ENCODE assay signal across 14 cellular contexts in genomic region chr4:119370950-119371678, GRCh38. TPM values are rescaled to one million over a fixed set of nuclear protein-coding genes. Genes with fewer than 3 reads are reported as not detected.
A peak's percentile ranks its signal among the peaks of the same experiment; 100 is the strongest.
DNase-seq lines count a peak whose midpoint lies in the region; ATAC-seq and TF ChIP-seq lines count a peak whose summit lies in the region.
"Not testable (repeated sequence)": the region's sequence is repeated elsewhere in the genome, so short reads cannot be mapped to it uniquely, and the experiment has no call there.
"Had no signal": no experiment of that assay in that cellular context is flagged by ENCODE, and none has a peak within 500 bp of the region (broad histone marks: within the 10 kb centered on the region; RNA-seq: fewer than 3 reads in every experiment).

No MANE protein-coding gene starts in this region.

- H3K9ac ChIP-seq in DND-41 (ENCODE audit: low read depth, low read length), result not testable (repeated sequence)

- not testable (repeated sequence) for H3K9me3 ChIP-seq in DND-41 (ENCODE audit: insufficient read depth, low read length, severe bottlenecking); right lobe of liver; upper lobe of right lung

- WGBS in right lobe of liver (ENCODE audit: insufficient coverage, low coverage, low lambda C conversion rate, missing lambda C conversion rate), result 8% methylated on average over 3 of the region's 3 CpGs

- DNase-seq in DND-41; activated T-helper 1 cell treated with anti-CD3 and anti-CD28 coated beads, Interleukin-12 subunit alpha, Interleukin-12 subunit beta, Interleukin-2, Interleukin-4 antibody, amounts not matched to agents 30 ng/mL and 10 ng/mL and 1 ng/mL, durations not matched to agents 14 hours and 24 hours and 36 hours (ENCODE audit: low spot score); right lobe of liver; upper lobe of right lung: not testable (repeated sequence)
- peak; percentile 21 for DNase-seq in KBM-7
- DNase-seq in SIG-M5 treated with dmso at 0.1 percent for 504 hours (lab: John Stamatoyannopoulos, UW; ENCODE audit: unreplicated experiment), result peak; percentile 36
- DNase-seq in fibroblast of villous mesenchyme (ENCODE audit: low read depth), result peak; percentile 21

- H2AFZ ChIP-seq in DND-41 (ENCODE audit: low read depth, low read length), result not testable (repeated sequence)

- peak overlapping the region; percentile 29 for H3K4me3 Mint-ChIP-seq in activated T-helper 1 cell treated with anti-CD3 and anti-CD28 coated beads, Interleukin-12 subunit alpha, Interleukin-12 subunit beta, Interleukin-2, Interleukin-4 antibody, amounts not matched to agents 30 ng/mL and 10 ng/mL and 1 ng/mL, durations not matched to agents 14 hours and 24 hours and 36 hours

- H3K27me3 ChIP-seq in DND-41 (ENCODE audit: insufficient read depth, low read length, poor library complexity); right lobe of liver; upper lobe of right lung: not testable (repeated sequence)

- intact Hi-C loops in activated T-helper 1 cell treated with anti-CD3 and anti-CD28 coated beads, Interleukin-12 subunit alpha, Interleukin-12 subunit beta, Interleukin-2, Interleukin-4 antibody, amounts not matched to agents 30 ng/mL and 10 ng/mL and 1 ng/mL, durations not matched to agents 14 hours and 24 hours and 36 hours (cut with micrococcal nuclease); right lobe of liver (cut with DNase I); upper lobe of right lung (cut with DNase I): not testable (repeated sequence)

- H3K27ac Mint-ChIP-seq in activated T-helper 1 cell treated with anti-CD3 and anti-CD28 coated beads, Interleukin-12 subunit alpha, Interleukin-12 subunit beta, Interleukin-2, Interleukin-4 antibody, amounts not matched to agents 30 ng/mL and 10 ng/mL and 1 ng/mL, durations not matched to agents 14 hours and 24 hours and 36 hours, result peak overlapping the region; percentile 22

- TF ChIP-seq POLR2A in right lobe of liver (IDR thresholded peaks at IDR 0.05), result not testable (repeated sequence)

- TF ChIP-seq CTCF in DND-41 (IDR thresholded peaks at IDR 0.05; ENCODE audit: borderline replicate concordance, extremely low read depth, low read length, poor library complexity, severe bottlenecking); fibroblast of villous mesenchyme (IDR thresholded peaks at IDR 0.05; ENCODE audit: insufficient read depth, low read depth, low read length); right lobe of liver (IDR thresholded peaks at IDR 0.05); upper lobe of right lung (IDR thresholded peaks at IDR 0.05): not testable (repeated sequence)

- not testable (repeated sequence) for H3K27me3 Mint-ChIP-seq in activated T-helper 1 cell treated with anti-CD3 and anti-CD28 coated beads, Interleukin-12 subunit alpha, Interleukin-12 subunit beta, Interleukin-2, Interleukin-4 antibody, amounts not matched to agents 30 ng/mL and 10 ng/mL and 1 ng/mL, durations not matched to agents 14 hours and 24 hours and 36 hours (ENCODE audit: insufficient read depth)

- not testable (repeated sequence) for H3K4me3 ChIP-seq in DND-41 (ENCODE audit: low read depth in 1 of 2, low read length in 2 of 2); fibroblast of villous mesenchyme (ENCODE audit: low read depth, low read length); right lobe of liver; upper lobe of right lung

- not testable (repeated sequence) for H3K36me3 Mint-ChIP-seq in activated T-helper 1 cell treated with anti-CD3 and anti-CD28 coated beads, Interleukin-12 subunit alpha, Interleukin-12 subunit beta, Interleukin-2, Interleukin-4 antibody, amounts not matched to agents 30 ng/mL and 10 ng/mL and 1 ng/mL, durations not matched to agents 14 hours and 24 hours and 36 hours (ENCODE audit: low read depth)

- not testable (repeated sequence) for H3K4me1 ChIP-seq in DND-41 (ENCODE audit: insufficient read depth, low read length); right lobe of liver; upper lobe of right lung

- H3K4me1 Mint-ChIP-seq in activated T-helper 1 cell treated with anti-CD3 and anti-CD28 coated beads, Interleukin-12 subunit alpha, Interleukin-12 subunit beta, Interleukin-2, Interleukin-4 antibody, amounts not matched to agents 30 ng/mL and 10 ng/mL and 1 ng/mL, durations not matched to agents 14 hours and 24 hours and 36 hours (ENCODE audit: low read depth), result peaks cover 34% of the 10 kb centered on the region

- not testable (repeated sequence) for H3K36me3 ChIP-seq in DND-41 (ENCODE audit: insufficient read depth, low read length); right lobe of liver; upper lobe of right lung

- H3K27ac ChIP-seq in DND-41 (ENCODE audit: low read length); right lobe of liver: not testable (repeated sequence)
- peak overlapping the region; percentile 11 for H3K27ac ChIP-seq in upper lobe of right lung

- H3K79me2 ChIP-seq in DND-41 (ENCODE audit: insufficient read depth, low read length), result not testable (repeated sequence)

- H4K20me1 ChIP-seq in DND-41 (ENCODE audit: insufficient read depth, low read length), result not testable (repeated sequence)

- ATAC-seq in DND-41 (ENCODE audit: insufficient read depth, low read depth) (peak; percentile 79), GM21390 (IDR thresholded peaks at IDR 0.05; ENCODE audit: unreplicated experiment) (peak; percentile 12), right lobe of liver (peak; percentile 85 to 97 (median 95)), upper lobe of right lung (peak; percentile 83)

- H3K4me2 ChIP-seq in DND-41 (ENCODE audit: insufficient read depth, low read length), result not testable (repeated sequence)

- in situ Hi-C loops in KBM-7 (cut with MboI; ENCODE audit: low pct_unique_long_range_greater_than_20kb, low sequenced_read_pairs), result not testable (repeated sequence)

- not testable (repeated sequence) for H3K9me3 Mint-ChIP-seq in activated T-helper 1 cell treated with anti-CD3 and anti-CD28 coated beads, Interleukin-12 subunit alpha, Interleukin-12 subunit beta, Interleukin-2, Interleukin-4 antibody, amounts not matched to agents 30 ng/mL and 10 ng/mL and 1 ng/mL, durations not matched to agents 14 hours and 24 hours and 36 hours

RNA-seq across cellular contexts. Expression of gene FABP2, which starts 49.2 kb away (rescaled TPM):
- not detected in 2 replicates for total RNA-seq in activated T-helper 1 cell treated with anti-CD3 and anti-CD28 coated beads, Interleukin-12 subunit alpha, Interleukin-12 subunit beta, Interleukin-2, Interleukin-4 antibody, amounts not matched to agents 30 ng/mL and 10 ng/mL and 1 ng/mL, durations not matched to agents 14 hours and 24 hours and 36 hours
- total RNA-seq in fibroblast of villous mesenchyme (not detected in 2 replicates), right lobe of liver (under 1 TPM in 1 of 6 experiments, not detected in 5; 0.09 TPM), upper lobe of right lung (not detected)
- total RNA-seq: CD8-positive, alpha-beta memory T cell; cerebellum; frontal cortex; sigmoid colon; T-helper 1 cell treated with Interleukin-12 subunit alpha and Interleukin-12 subunit beta and Interleukin-4 antibody, amounts not matched to agents 30 ng/mL and 1 ng/mL, for 36 hours; temporal lobe had no signal

Comparison
In these comparisons a context has a peak if more than half of its experiments do, and no peak if none do; other contexts are left out.
1. ATAC-seq: peak in every context shown above with its lines; median percentile 95 in right lobe of liver; 83 in upper lobe of right lung; 79 in DND-41; 12 in GM21390.